Comparison of ENCODE assay signal across 8 cellular contexts in the genomic region with DNA sequence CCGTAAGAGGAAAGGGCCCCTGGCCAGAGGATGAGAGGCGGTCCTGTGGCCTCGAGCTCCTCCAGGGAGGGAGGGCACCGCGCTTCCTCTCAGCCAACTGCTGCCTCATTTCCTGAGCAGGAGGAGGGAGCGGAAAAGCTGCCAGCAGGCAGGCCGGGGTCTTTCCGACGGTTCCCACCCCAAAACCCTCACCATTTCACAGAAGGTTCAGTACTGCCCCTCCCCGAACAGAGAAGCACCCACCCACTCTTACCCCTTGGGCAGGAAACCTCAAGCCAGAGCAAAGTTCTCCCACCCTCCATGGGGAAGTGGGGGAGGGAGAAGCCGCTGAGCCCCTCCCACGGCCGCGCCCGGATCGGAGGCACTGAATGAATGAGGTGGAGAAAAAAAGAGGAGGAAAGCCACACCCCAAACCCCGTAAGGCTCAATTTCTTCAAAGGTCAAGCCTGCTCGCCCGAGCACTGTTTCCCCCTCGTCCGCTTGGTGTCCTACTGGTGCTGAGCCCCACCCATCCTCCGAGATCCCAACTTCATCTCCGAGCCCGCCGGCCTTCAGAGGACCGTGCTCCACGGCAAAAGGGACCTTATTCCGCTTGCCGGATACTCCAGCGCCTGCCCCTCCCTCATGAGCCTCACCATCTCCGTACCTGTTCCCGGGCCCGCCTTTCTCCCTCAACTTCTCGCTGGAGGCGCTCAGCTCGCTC. TPM values are rescaled to one million over a fixed set of nuclear protein-coding genes. Genes with fewer than 3 reads are reported as not detected.
DNase-seq lines count a peak whose midpoint lies in the region; ATAC-seq and TF ChIP-seq lines count a peak whose summit lies in the region.

No MANE protein-coding gene starts in this region.

- ATAC-seq in GM19397 (IDR thresholded peaks at IDR 0.05; ENCODE audit: unreplicated experiment) (peak; percentile 40), gastroesophageal sphincter (peak; percentile 42)

- no peak for TF ChIP-seq EP300 in gastroesophageal sphincter (IDR thresholded peaks at IDR 0.05)

- POLR2A ChIA-PET in CD4-positive, alpha-beta memory T cell (lab: Charles Lee; ENCODE audit: partially characterized antibody): interaction anchor here (0.7 to 4.9 kb wide), 13 partner anchors 11 to 283 kb away, joined by 3 to 71 read pairs (median 4); partner anchors contain the start of genes JTB and RPS27

- intact Hi-C loops in CD4-positive, alpha-beta memory T cell (cut with micrococcal nuclease): loop anchor here (1.0 to 10.0 kb wide), 5 partner anchors 25 to 282 kb away; partner anchors contain the start of genes RPS27 and UBAP2L
- intact Hi-C loops in testis (cut with DNase I; ENCODE audit: low total_unique reads): no loop called here

- peak overlapping the region; percentile 74 to 90 for H3K4me3 ChIP-seq in CD4-positive, alpha-beta memory T cell (ENCODE audit: low read length in 2 of 2)
- H3K4me3 ChIP-seq in gastroesophageal sphincter: peak overlapping the region; percentile 63 to 85
- peak overlapping the region; percentile 92 to 96 for H3K4me3 ChIP-seq in testis

- H3K9me3 ChIP-seq in CD4-positive, alpha-beta memory T cell (ENCODE audit: control insufficient read depth in 1 of 2, low read length in 2 of 2): no peaks in the 10 kb centered on the region
- H3K9me3 ChIP-seq in gastroesophageal sphincter (no peaks in the 10 kb centered on the region), testis (no peaks in the 10 kb centered on the region)

- peak overlapping the region; percentile 93 for H3K27ac ChIP-seq in CD4-positive, alpha-beta memory T cell (ENCODE audit: low read depth, low read length)
- H3K27ac ChIP-seq in gastroesophageal sphincter (peak overlapping the region; percentile 55 to 97 (median 90)), testis (peak overlapping the region; percentile 76 to 89)

- H3K36me3 Mint-ChIP-seq in CD4-positive, alpha-beta memory T cell: peaks cover 14 to 41% of the 10 kb centered on the region in 2 donors

- H3K4me1 ChIP-seq in CD4-positive, alpha-beta memory T cell (ENCODE audit: insufficient read depth, low read length): peaks cover 50% of the 10 kb centered on the region
- peaks cover 0 to 57% (median 35%) of the 10 kb centered on the region in 3 donors for H3K4me1 ChIP-seq in gastroesophageal sphincter
- peaks cover 45% of the 10 kb centered on the region for H3K4me1 ChIP-seq in testis

- peaks cover 41 to 70% (median 53%) of the 10 kb centered on the region in 4 donors for H3K4me1 Mint-ChIP-seq in CD4-positive, alpha-beta memory T cell

- TF ChIP-seq CTCF in gastroesophageal sphincter (IDR thresholded peaks at IDR 0.05): no peak
- no peak for TF ChIP-seq CTCF in testis (IDR thresholded peaks at IDR 0.05)

- CTCF ChIA-PET in CD4-positive, alpha-beta memory T cell (lab: Charles Lee; ENCODE audit: partially characterized antibody): interaction anchor here (0.9 to 1.5 kb wide), 3 partner anchors 24 to 151 kb away, joined by 3 to 4 read pairs (median 3); no protein-coding TSS in a partner anchor

- TF ChIP-seq POLR2A in gastroesophageal sphincter (IDR thresholded peaks at IDR 0.05): no peak
- TF ChIP-seq POLR2A in testis (IDR thresholded peaks at IDR 0.05): no peak

- H3K27me3 ChIP-seq in CD4-positive, alpha-beta memory T cell (ENCODE audit: insufficient read depth, low read length): no peaks in the 10 kb centered on the region
- no peaks in the 10 kb centered on the region for H3K27me3 ChIP-seq in gastroesophageal sphincter
- no peaks in the 10 kb centered on the region for H3K27me3 ChIP-seq in testis

- H3K27me3 Mint-ChIP-seq in CD4-positive, alpha-beta memory T cell: no peaks in the 10 kb centered on the region

- H3K9me3 Mint-ChIP-seq in CD4-positive, alpha-beta memory T cell: peaks cover 0 to 2% (median 0%) of the 10 kb centered on the region in 8 donors

- H3K4me3 Mint-ChIP-seq in CD4-positive, alpha-beta memory T cell: peak overlapping the region; percentile 99 to 100 (median 100)

- peak overlapping the region; percentile 98 to 100 (median 100) for H3K27ac Mint-ChIP-seq in CD4-positive, alpha-beta memory T cell

- peak; percentile 68 to 83 (median 71) for DNase-seq in CD4-positive, alpha-beta memory T cell
- peak; percentile 61 for DNase-seq in HPDE6-E6E7 (ENCODE audit: extremely low spot score)
- peak; percentile 94 for DNase-seq in SIG-M5 (lab: John Stamatoyannopoulos, UW)
- DNase-seq in activated gamma-delta T cell treated with anti-CD3 and anti-CD28 coated beads, Interleukin-2, amount 50 U/mL, for 16 hours (ENCODE audit: low read depth): peak; percentile 58
- peak; percentile 31 for DNase-seq in occipital lobe (lab: John Stamatoyannopoulos, UW)
- DNase-seq in testis: peak; percentile 82

- WGBS in gastroesophageal sphincter (ENCODE audit: low coverage in 1 of 2), 2 donors: 0 to 1% methylated on average over 12 to 20 of the region's 36 CpGs
- WGBS in testis, 2 donors: 0 to 1% methylated on average over 34 to 36 of the region's 36 CpGs

- H3K36me3 ChIP-seq in CD4-positive, alpha-beta memory T cell (ENCODE audit: insufficient read depth, low read length): peaks cover 14% of the 10 kb centered on the region
- no peaks in the 10 kb centered on the region for H3K36me3 ChIP-seq in gastroesophageal sphincter
- no peaks in the 10 kb centered on the region for H3K36me3 ChIP-seq in testis (ENCODE audit: low read depth, missing control alignments)

RNA-seq across cellular contexts. Expression of gene TPM3, which starts 9.4 kb away (rescaled TPM):
- total RNA-seq in CD4-positive, alpha-beta memory T cell: 100 to 1,000 TPM; 311 to 312 TPM
- polyA plus RNA-seq in CD4-positive, alpha-beta memory T cell: 1,000 to 10,000 TPM in 1 of 2 donors, 100 to 1,000 TPM in 1; 860 to 1,209 TPM
- total RNA-seq in gastroesophageal sphincter: 100 to 1,000 TPM in 3 of 4 donors, 10 to 100 TPM in 1; 95.9 to 275 (median 151) TPM
- 208 TPM for total RNA-seq in occipital lobe
- 100 to 1,000 TPM; 290 to 356 TPM for total RNA-seq in testis
- 266 TPM for polyA plus RNA-seq in testis (ENCODE audit: insufficient read depth, low read depth, low replicate concordance)

RNA-seq across cellular contexts. Expression of gene CFAP141, which starts 23.6 kb away (rescaled TPM):
- not detected for total RNA-seq in CD4-positive, alpha-beta memory T cell
- polyA plus RNA-seq in CD4-positive, alpha-beta memory T cell: not detected
- total RNA-seq in gastroesophageal sphincter (not detected), occipital lobe (not detected), testis (1 to 10 TPM; 4.0 to 8.4 TPM)
- polyA plus RNA-seq in testis (ENCODE audit: insufficient read depth, low read depth, low replicate concordance): 38.3 TPM

RNA-seq across cellular contexts. Expression of gene NUP210L, which starts 27.6 kb away (rescaled TPM):
- under 1 TPM; 0.19 to 0.23 TPM for total RNA-seq in CD4-positive, alpha-beta memory T cell
- polyA plus RNA-seq in CD4-positive, alpha-beta memory T cell: under 1 TPM in 1 of 2 donors, not detected in 1; 0.14 TPM
- total RNA-seq in gastroesophageal sphincter (not detected), occipital lobe (under 0.01 TPM), testis (10 to 100 TPM; 23.0 to 24.4 TPM)
- polyA plus RNA-seq in testis (ENCODE audit: insufficient read depth, low read depth, low replicate concordance): 77.2 TPM

RNA-seq across cellular contexts. Expression of gene UBAP2L, which starts 38.3 kb away (rescaled TPM):
- total RNA-seq in CD4-positive, alpha-beta memory T cell: 100 to 1,000 TPM; 180 to 189 TPM
- 10 to 100 TPM; 33.5 to 74.5 TPM for polyA plus RNA-seq in CD4-positive, alpha-beta memory T cell
- total RNA-seq in gastroesophageal sphincter: 10 to 100 TPM; 71.6 to 79.9 (median 75.1) TPM
- total RNA-seq in occipital lobe: 43.5 TPM
- total RNA-seq in testis: 100 to 1,000 TPM; 159 to 166 TPM
- polyA plus RNA-seq in testis (ENCODE audit: insufficient read depth, low read depth, low replicate concordance): 174 TPM

Comparison
In these comparisons a context has a peak if more than half of its experiments do, and no peak if none do; other contexts are left out.
1. Peak in every context shown above with its lines: DNase-seq, ATAC-seq, H3K4me3 ChIP-seq and H3K27ac ChIP-seq.
2. DNase-seq: peak in every context shown above with its lines; median percentile 94 in SIG-M5; 82 in testis; 71 in CD4-positive, alpha-beta memory T cell; 61 in HPDE6-E6E7; 58 in activated gamma-delta T cell treated with anti-CD3 and anti-CD28 coated beads, Interleukin-2, amount 50 U/mL, for 16 hours; 31 in occipital lobe.
3. RNA of gene NUP210L, which starts 27.6 kb away (total RNA-seq): 23.0 to 24.4 TPM in testis; 0.19 to 0.23 TPM in CD4-positive, alpha-beta memory T cell, not detected in gastroesophageal sphincter and under 0.01 TPM in occipital lobe (single experiment); every median in the first group is over 10 times any median in the second.